In the genomic region with DNA sequence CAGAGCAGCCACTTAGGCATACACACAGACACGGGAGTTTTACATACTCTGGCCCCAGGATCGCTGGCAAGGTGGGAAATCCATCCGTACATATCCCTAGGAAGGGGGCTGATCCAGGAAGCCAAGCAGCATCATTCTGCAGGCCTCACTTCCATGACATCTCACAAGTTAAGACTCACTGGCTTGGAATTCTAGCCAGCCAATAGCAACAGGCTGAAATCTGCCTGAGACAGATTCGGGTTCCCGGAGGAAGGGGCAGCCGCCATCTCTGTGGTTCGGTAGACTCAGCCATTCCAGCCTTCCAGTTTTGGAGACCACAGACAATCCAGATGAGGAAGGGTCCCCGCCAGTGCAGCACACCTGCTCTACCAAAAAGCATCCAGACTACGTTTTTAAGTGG, we compare ENCODE assay signal across 25 cellular contexts. TPM values are rescaled to one million over a fixed set of nuclear protein-coding genes. Genes with fewer than 3 reads are reported as not detected.
"Had no signal": no experiment of that assay in that cellular context is flagged by ENCODE, and none has a peak within 500 bp of the region (broad histone marks: within the 10 kb centered on the region; RNA-seq: fewer than 3 reads in every experiment).

No MANE protein-coding gene starts in this region.

- H3K4me3 ChIP-seq: K562 had no signal

- DNase-seq: Kasumi-1, MM.1S, NCI-H1092 treated with DMSO at 0.1 percent for 48 hours, NCI-H1436 treated with DMSO at 0.1 percent for 48 hours, NCI-H1694, NCI-H187 treated with DMSO at 0.1 percent for 48 hours, NCI-H2029 treated with DMSO at 0.1 percent for 48 hours, NCI-H2171 treated with DMSO at 0.1 percent for 48 hours, NCI-H345, NCI-H524, NCI-H526 treated with DMSO at 0.1 percent for 48 hours, NCI-H748 treated with DMSO at 0.1 percent for 48 hours, SHP77, SK-N-SH, SW 1271, T-cell had no signal

- FAIRE-seq: HepG2, K562 had no signal

- ATAC-seq: HepG2, K562, Panc1, T-cell had no signal

- H3K9me3 ChIP-seq: SK-N-SH had no signal

- H3K9ac ChIP-seq: KMS-11, SK-N-SH had no signal

- H3K27ac ChIP-seq: KMS-11, RWPE1 had no signal

- H3K4me2 ChIP-seq: KMS-11, SK-N-SH had no signal

- H3K9me2 ChIP-seq: SK-N-SH had no signal

RNA-seq across cellular contexts. Expression of a gene that starts 31.3 kb away (rescaled TPM):
- total RNA-seq: K562, M059J, NCI-H460, SK-MEL-5 had no signal
- polyA plus RNA-seq: IgD-negative memory B cell, K562 had no signal
